ENCODE assay signal across 10 cellular contexts in the genomic region with DNA sequence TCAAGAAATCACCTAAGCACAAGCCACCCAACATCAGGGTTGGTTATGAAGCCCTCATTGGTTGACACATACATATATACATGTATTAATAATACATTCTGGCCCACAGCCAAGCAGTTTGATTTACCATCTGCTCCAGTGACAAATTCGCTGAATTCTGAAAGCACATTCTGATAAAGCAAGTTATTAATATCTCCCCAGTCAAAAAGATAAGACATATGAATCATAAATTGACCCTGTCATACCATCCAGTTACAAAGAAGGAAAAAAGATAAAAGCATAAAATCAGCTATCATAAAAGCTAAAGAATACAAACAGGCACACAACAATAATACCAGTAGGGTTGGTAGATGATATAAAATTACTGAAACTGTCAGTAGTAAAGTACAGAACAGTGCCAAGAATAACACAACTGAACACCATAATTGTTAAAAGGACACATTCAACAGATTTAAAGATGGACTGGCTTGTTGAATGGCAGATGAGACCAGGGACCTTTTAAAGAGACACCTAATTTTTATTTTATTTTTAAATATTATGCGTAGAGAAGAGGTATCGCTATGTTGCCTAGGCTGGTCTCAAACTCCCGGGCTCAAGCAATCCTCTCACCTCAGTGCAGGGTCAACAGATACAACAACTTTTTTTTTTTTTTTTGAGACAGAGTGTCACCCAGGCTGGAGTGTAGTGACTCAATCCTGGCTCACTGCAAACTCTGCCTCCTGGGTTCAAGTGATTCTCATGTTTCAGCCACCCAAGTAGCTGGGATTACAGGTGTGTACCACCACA. TPM values are rescaled to one million over a fixed set of nuclear protein-coding genes. Genes with fewer than 3 reads are reported as not detected.
DNase-seq lines count a peak whose midpoint lies in the region; ATAC-seq and TF ChIP-seq lines count a peak whose summit lies in the region.
"Had no signal": no experiment of that assay in that cellular context is flagged by ENCODE, and none has a peak within 500 bp of the region (broad histone marks: within the 10 kb centered on the region; RNA-seq: fewer than 3 reads in every experiment).

No MANE protein-coding gene starts in this region.

- H3K4me1 ChIP-seq in GM23248 (ENCODE audit: insufficient read depth) (peaks cover 20% of the 10 kb centered on the region), RWPE2 (ENCODE audit: insufficient read depth, poor library complexity, severe bottlenecking) (peaks cover 13% of the 10 kb centered on the region), aorta (ENCODE audit: control insufficient read depth in 1 of 2, insufficient read depth in 2 of 2, low read length in 2 of 2) (peaks cover 0 to 2% of the 10 kb centered on the region in 2 donors), prostate gland (replicated peaks) (no peaks in the 10 kb centered on the region)

- peak; percentile 1 for DNase-seq in AG10803 (ENCODE audit: low read depth)
- peak; percentile 58 for DNase-seq in GM23248
- DNase-seq in RWPE2 (ENCODE audit: low spot score): no peak
- DNase-seq in fibroblast of pulmonary artery (ENCODE audit: low read depth): peak; percentile 65
- no peak for DNase-seq in aorta
- no peak for DNase-seq in prostate gland (ENCODE audit: low spot score)
- DNase-seq: Kasumi-1 had no signal

- TF ChIP-seq CTCF in AG10803 (conservative IDR thresholded peaks at IDR 0.05; ENCODE audit: low read length): no peak
- no peak for TF ChIP-seq CTCF in RWPE2 (IDR thresholded peaks at IDR 0.05; ENCODE audit: poor library complexity, severe bottlenecking)
- TF ChIP-seq CTCF in fibroblast of pulmonary artery (IDR thresholded peaks at IDR 0.05; ENCODE audit: low read length, missing control alignments): no peak
- no peak for TF ChIP-seq CTCF in prostate gland (IDR thresholded peaks at IDR 0.05)

- H3K4me2 ChIP-seq in GM23248 (ENCODE audit: unreplicated experiment): peak overlapping the region; percentile 54

- H3K36me3 ChIP-seq in GM23248 (ENCODE audit: low read depth) (peaks cover 24% of the 10 kb centered on the region), RWPE2 (ENCODE audit: low read depth) (peaks cover 46% of the 10 kb centered on the region), aorta (ENCODE audit: control insufficient read depth in 1 of 2, insufficient read depth in 2 of 2, low read length in 1 of 2) (no peaks in the 10 kb centered on the region), prostate gland (no peaks in the 10 kb centered on the region)

- H3K4me3 ChIP-seq in AG10803 (ENCODE audit: low read length): no peak overlapping the region
- 0 out of 2 replicates have a peak overlapping the region, but pooled peaks have one; percentile 6 for H3K4me3 ChIP-seq in GM23248
- H3K4me3 ChIP-seq in RWPE2 (ENCODE audit: severe bottlenecking): no peak overlapping the region
- H3K4me3 ChIP-seq in fibroblast of pulmonary artery (replicated peaks; ENCODE audit: low read depth, low read length): no peak overlapping the region
- no peak overlapping the region for H3K4me3 ChIP-seq in aorta (ENCODE audit: low read length in 2 of 2)
- no peak overlapping the region for H3K4me3 ChIP-seq in prostate gland
- H3K4me3 ChIP-seq: cardiac muscle cell had no signal

- intact Hi-C loops in aorta (cut with DNase I) (no loop called here), prostate gland (cut with DNase I) (no loop called here)

- no peak overlapping the region for H2AFZ ChIP-seq in GM23248

- in situ Hi-C loops in GM23248 (cut with MboI): no loop called here

- ATAC-seq in RWPE2 (ENCODE audit: low read depth) (peak; percentile 84), GM18907 (IDR thresholded peaks at IDR 0.05; ENCODE audit: unreplicated experiment) (no peak), aorta (ENCODE audit: low FRiP score) (no peak), HG02840 (IDR thresholded peaks at IDR 0.05; ENCODE audit: low FRiP score, unreplicated experiment) (no peak)

- H3K9me3 ChIP-seq in GM23248 (ENCODE audit: low read depth): no peaks in the 10 kb centered on the region
- no peaks in the 10 kb centered on the region for H3K9me3 ChIP-seq in RWPE2 (ENCODE audit: severe bottlenecking)
- no peaks in the 10 kb centered on the region for H3K9me3 ChIP-seq in aorta (ENCODE audit: control insufficient read depth, low read length)
- H3K9me3 ChIP-seq in prostate gland: no peaks in the 10 kb centered on the region

- WGBS in GM23248 (ENCODE audit: low coverage in 1 of 2, low lambda C conversion rate in 2 of 2, missing lambda C conversion rate in 2 of 2), 2 experiments: 59 to 62% methylated on average over 4 of the region's 4 CpGs
- 60 to 63% methylated on average over 4 of the region's 4 CpGs for WGBS in aorta, 2 donors
- WGBS in prostate gland: 67% methylated on average over 4 of the region's 4 CpGs

- H3F3A ChIP-seq in GM23248 (ENCODE audit: insufficient read depth): peaks cover 20% of the 10 kb centered on the region; the same call in 1 of the 2 replicates

- H4K20me1 ChIP-seq in GM23248 (ENCODE audit: insufficient read depth): no peaks in the 10 kb centered on the region

- H3K27me3 ChIP-seq in GM23248 (replicated peaks; ENCODE audit: insufficient read depth) (no peaks in the 10 kb centered on the region), RWPE2 (ENCODE audit: insufficient read depth, poor library complexity, severe bottlenecking) (no peaks in the 10 kb centered on the region), aorta (ENCODE audit: control insufficient read depth in 1 of 2, insufficient read depth in 2 of 2, low read length in 1 of 2) (no peaks in the 10 kb centered on the region), prostate gland (replicated peaks; ENCODE audit: insufficient read depth) (no peaks in the 10 kb centered on the region)
- H3K27me3 ChIP-seq: cardiac muscle cell had no signal

- no peak overlapping the region; the same call in 1 of the 2 replicates for H3K9ac ChIP-seq in GM23248

- H3K27ac ChIP-seq in GM23248 (peak overlapping the region; percentile 63), RWPE2 (ENCODE audit: poor library complexity, severe bottlenecking) (peak overlapping the region; percentile 19), aorta (ENCODE audit: low read depth in 1 of 2, low read length in 2 of 2) (no peak overlapping the region), prostate gland (no peak overlapping the region)
- H3K27ac ChIP-seq: cardiac muscle cell had no signal

- no peak for TF ChIP-seq POLR2A in prostate gland (IDR thresholded peaks at IDR 0.05)

- H3K79me2 ChIP-seq in GM23248 (ENCODE audit: insufficient read depth): peaks cover 98% of the 10 kb centered on the region

- H3K9me2 ChIP-seq in GM23248 (ENCODE audit: insufficient read depth): no peaks in the 10 kb centered on the region

RNA-seq across cellular contexts. Expression of gene SNX4, which starts 7.7 kb away (rescaled TPM):
- total RNA-seq in GM23248 (2014; rRNA removed; shearing (Covaris generic)): 28.4 and 31.6 TPM in 2 replicates
- 27.6 and 29.8 TPM in 2 replicates for polyA plus RNA-seq in GM23248 (2016; fragmentation: Nextera tagmentation; extraction: Ambion mirVana)
- total RNA-seq in aorta: 10 to 100 TPM; 30.2 to 32.9 TPM
- 10 to 100 TPM; 17.3 to 38.7 TPM for polyA plus RNA-seq in aorta
- 10 to 100 TPM; 50.7 to 60.0 TPM for total RNA-seq in prostate gland

Comparison
In these comparisons a context has a peak if more than half of its experiments do, and no peak if none do; other contexts are left out.
1. DNase-seq: peak in AG10803 (single experiment), GM23248 (single experiment) and fibroblast of pulmonary artery (single experiment); none in RWPE2 (single experiment), aorta (0 of 2) and prostate gland (single experiment).
2. H3K27ac ChIP-seq: peak in GM23248 (single experiment) and RWPE2 (single experiment); none in aorta (0 of 2) and prostate gland (0 of 2).